19 cellular contexts compared by ENCODE assay signal in the genomic region with DNA sequence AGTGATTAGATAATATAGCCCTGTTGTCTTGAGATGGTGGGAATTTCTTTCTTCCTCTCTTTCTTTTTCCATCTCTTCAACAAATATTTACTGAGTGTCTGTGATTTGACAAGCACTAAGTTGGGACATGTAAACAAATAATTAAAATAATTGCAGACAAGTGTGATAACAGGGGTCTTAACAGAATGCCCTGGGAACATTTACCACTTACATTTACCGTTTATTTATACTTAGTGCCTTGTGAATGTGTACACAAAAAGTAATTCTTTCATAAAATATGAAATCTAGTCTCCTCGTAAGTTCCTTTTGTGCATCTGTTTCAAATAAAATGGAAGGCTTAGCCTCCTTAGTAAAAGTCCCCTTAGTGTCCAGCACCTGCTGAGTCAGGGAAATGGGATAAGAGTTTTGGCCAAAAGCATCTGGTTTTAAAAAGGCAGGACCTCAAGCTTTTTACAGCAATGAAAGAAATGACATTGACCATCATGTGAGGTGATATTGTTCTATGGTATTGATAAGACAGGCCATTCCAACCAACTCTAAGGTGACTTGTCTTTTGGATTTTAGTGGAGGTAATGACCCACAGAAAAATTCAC.
A peak's percentile ranks its signal among the peaks of the same experiment; 100 is the strongest.
DNase-seq lines count a peak whose midpoint lies in the region; ATAC-seq, FAIRE-seq and TF ChIP-seq lines count a peak whose summit lies in the region.
"Had no signal": no experiment of that assay in that cellular context is flagged by ENCODE, and none has a peak within 500 bp of the region (broad histone marks: within the 10 kb centered on the region; RNA-seq: fewer than 3 reads in every experiment).

No MANE protein-coding gene starts in this region.

- no TSS peak for BruUV-seq in OCI-LY7 (replicated peaks; lab: Mats Ljungman, UMichigan)

- H3K27me3 ChIP-seq in neuronal stem cell (ENCODE audit: control insufficient read depth in 3 of 3, insufficient read depth in 3 of 3, low read depth in 1 of 3, low read length in 3 of 3) = no peaks in the 10 kb centered on the region

- H4K8ac ChIP-seq in neuronal stem cell (ENCODE audit: low read depth, low read length) = no peak overlapping the region

- CTCF ChIA-PET in A549 (lab: Yijun Ruan, JAX) = no interaction called here
- CTCF ChIA-PET in OCI-LY7 (lab: Charles Lee; ENCODE audit: unreplicated experiment) = no interaction called here

- no peaks in the 10 kb centered on the region for H3K4me1 ChIP-seq in A549
- no peaks in the 10 kb centered on the region for H3K4me1 ChIP-seq in OCI-LY7 (ENCODE audit: insufficient read depth, low read length, poor library complexity, severe bottlenecking)
- H3K4me1 ChIP-seq in neuronal stem cell (ENCODE audit: control insufficient read depth in 2 of 2, insufficient read depth in 1 of 2, low read depth in 1 of 2, low read length in 2 of 2) = no peaks in the 10 kb centered on the region

- H3K14ac ChIP-seq in neuronal stem cell (ENCODE audit: low read length) = no peak overlapping the region

- no peak overlapping the region for H3K4ac ChIP-seq in neuronal stem cell (ENCODE audit: low read length)

- no peak overlapping the region for H4K91ac ChIP-seq in neuronal stem cell (ENCODE audit: low read depth, low read length, poor library complexity)

- H3K9me2 ChIP-seq in OCI-LY7 (ENCODE audit: insufficient read depth, low read length) = no peaks in the 10 kb centered on the region

- H2AK5ac ChIP-seq in neuronal stem cell (ENCODE audit: low read depth, low read length) = no peak overlapping the region

- H3K27me3 Mint-ChIP-seq in endothelial cell (ENCODE audit: unreplicated experiment) = no peaks in the 10 kb centered on the region
- no peaks in the 10 kb centered on the region for H3K27me3 Mint-ChIP-seq in effector memory CD8-positive, alpha-beta T cell
- H3K27me3 Mint-ChIP-seq: CD4-positive, alpha-beta memory T cell had no signal

- H3K4me2 ChIP-seq in A549 (no peak overlapping the region), OCI-LY7 (ENCODE audit: low read length) (no peak overlapping the region), neuronal stem cell (ENCODE audit: insufficient read depth, low read length, poor library complexity, severe bottlenecking) (no peak overlapping the region)
- H3K4me2 ChIP-seq: GM23338 had no signal

- no peak overlapping the region for H3K18ac ChIP-seq in neuronal stem cell (ENCODE audit: low read length)

- WGBS in A549 (ENCODE audit: missing lambda C conversion rate) = 29% methylated on average over 2 of the region's 2 CpGs
- no CpG with 5 or more reads among the region's 2 CpGs for WGBS in neuronal stem cell (ENCODE audit: extremely low coverage in 2 of 2, insufficient read length in 2 of 2, insufficient replicate concordance in 1 of 2), 2 donors

- TF ChIP-seq EP300 in A549 (IDR thresholded peaks at IDR 0.05) = no peak

- H2BK120ac ChIP-seq in neuronal stem cell (ENCODE audit: low read depth, low read length) = no peak overlapping the region

- no peaks in the 10 kb centered on the region for H3K36me3 Mint-ChIP-seq in endothelial cell (ENCODE audit: low read depth, unreplicated experiment)
- no peaks in the 10 kb centered on the region for H3K36me3 Mint-ChIP-seq in effector memory CD8-positive, alpha-beta T cell (ENCODE audit: insufficient read depth)

- POLR2A ChIA-PET in A549 (lab: Yijun Ruan, JAX) = no interaction called here
- POLR2A ChIA-PET in OCI-LY7 (lab: Charles Lee) = no interaction called here

- no peak for TF ChIP-seq POLR2A in A549 (IDR thresholded peaks at IDR 0.05; ENCODE audit: low read length)

- peak overlapping the region; percentile 43; the same call in 1 of the 2 replicates for H2AFZ ChIP-seq in OCI-LY7 (ENCODE audit: low read length)
- no peak overlapping the region for H2AFZ ChIP-seq in neuronal stem cell (ENCODE audit: low read length)
- H2AFZ ChIP-seq: GM23338 had no signal

- no peaks in the 10 kb centered on the region for H3K79me2 ChIP-seq in OCI-LY7 (ENCODE audit: insufficient read depth, low read depth, low read length)

- peaks cover 5% of the 10 kb centered on the region; the same call in 2 of the 3 replicates for H3K9me3 ChIP-seq in A549
- no peaks in the 10 kb centered on the region for H3K9me3 ChIP-seq in OCI-LY7 (ENCODE audit: low read length)
- H3K9me3 ChIP-seq in neuronal stem cell (replicated peaks in 1 of 2; ENCODE audit: control insufficient read depth in 2 of 2, insufficient read depth in 1 of 2, low read depth in 1 of 2, low read length in 2 of 2) = no peaks in the 10 kb centered on the region

- H3K9me3 Mint-ChIP-seq in endothelial cell (ENCODE audit: unreplicated experiment) = no peaks in the 10 kb centered on the region
- H3K9me3 Mint-ChIP-seq in effector memory CD8-positive, alpha-beta T cell = no peaks in the 10 kb centered on the region
- H3K9me3 Mint-ChIP-seq: GM23338, H9 had no signal

- H3K9ac ChIP-seq in neuronal stem cell (ENCODE audit: low read depth, low read length, poor library complexity) = no peak overlapping the region

- H4K20me1 ChIP-seq in OCI-LY7 (ENCODE audit: insufficient read depth, low read length) = no peaks in the 10 kb centered on the region

- H3K4me3 ChIP-seq in A549 (no peak overlapping the region), OCI-LY7 (ENCODE audit: low read depth, low read length, poor library complexity, severe bottlenecking) (no peak overlapping the region), fibroblast of villous mesenchyme (ENCODE audit: low read depth, low read length) (no peak overlapping the region), neuronal stem cell (ENCODE audit: low read length in 2 of 2) (no peak overlapping the region)
- H3K4me3 ChIP-seq: GM23338 had no signal

- ATAC-seq in A549 = no peak
- ATAC-seq in effector memory CD8-positive, alpha-beta T cell (replicated peaks) = no peak
- ATAC-seq: GM23338, HCT116 had no signal

- FAIRE-seq in A549 (lab: Jason Lieb, UNC) = no peak
- FAIRE-seq: GM12891, GM18507 had no signal

- no peaks in the 10 kb centered on the region for H3K79me1 ChIP-seq in neuronal stem cell (ENCODE audit: low read depth, low read length)

- H2BK5ac ChIP-seq in neuronal stem cell (ENCODE audit: low read length) = no peak overlapping the region

- no peak overlapping the region for H3K27ac Mint-ChIP-seq in endothelial cell (ENCODE audit: unreplicated experiment)
- no peak overlapping the region for H3K27ac Mint-ChIP-seq in effector memory CD8-positive, alpha-beta T cell
- H3K27ac Mint-ChIP-seq: GM23338, H9 had no signal

- H3K4me1 Mint-ChIP-seq in endothelial cell (ENCODE audit: unreplicated experiment) = no peaks in the 10 kb centered on the region
- peaks cover 0 to 2% of the 10 kb centered on the region in 2 donors for H3K4me1 Mint-ChIP-seq in effector memory CD8-positive, alpha-beta T cell (ENCODE audit: low read depth in 2 of 2)
- H3K4me1 Mint-ChIP-seq: CD4-positive, alpha-beta memory T cell had no signal

- intact Hi-C loops in OCI-LY7 (cut with micrococcal nuclease; ENCODE audit: unreplicated experiment) = no loop called here

- TF ChIP-seq CTCF in A549 (IDR thresholded peaks at IDR 0.05) (no peak), OCI-LY7 (conservative IDR thresholded peaks at IDR 0.05; ENCODE audit: low read length) (no peak), fibroblast of villous mesenchyme (IDR thresholded peaks at IDR 0.05; ENCODE audit: insufficient read depth, low read depth, low read length) (no peak), endothelial cell (IDR thresholded peaks at IDR 0.05; ENCODE audit: unreplicated experiment) (no peak)

- TF ChIP-seq RAD21 in A549 (conservative IDR thresholded peaks at IDR 0.05 in 1 of 2, IDR thresholded peaks at IDR 0.05 in 1 of 2) = no peak

- H3K23ac ChIP-seq in neuronal stem cell (ENCODE audit: low read depth, low read length, poor library complexity) = no peak overlapping the region

- no peak overlapping the region for H2BK12ac ChIP-seq in neuronal stem cell (ENCODE audit: low read length)

- H2BK15ac ChIP-seq in neuronal stem cell (ENCODE audit: low read length) = no peak overlapping the region

- no peaks in the 10 kb centered on the region for H3K36me3 ChIP-seq in OCI-LY7 (ENCODE audit: insufficient read depth, low read length)
- no peaks in the 10 kb centered on the region for H3K36me3 ChIP-seq in neuronal stem cell (replicated peaks in 1 of 2; ENCODE audit: control insufficient read depth in 2 of 2, insufficient read depth in 2 of 2, low read length in 2 of 2)

- no peak overlapping the region for H3K4me3 Mint-ChIP-seq in endothelial cell (ENCODE audit: unreplicated experiment)
- H3K4me3 Mint-ChIP-seq in effector memory CD8-positive, alpha-beta T cell = no peak overlapping the region
- H3K4me3 Mint-ChIP-seq: CD4-positive, alpha-beta memory T cell; GM23338; H9 had no signal

- DNase-seq in A549 (ENCODE audit: low read depth in 1 of 2, low spot score in 1 of 2) = no peak
- no peak for DNase-seq in OCI-LY7 (ENCODE audit: low spot score)
- DNase-seq in fibroblast of villous mesenchyme (ENCODE audit: low read depth) = peak; percentile 16
- no peak for DNase-seq in endothelial cell (ENCODE audit: low spot score)
- DNase-seq in effector memory CD8-positive, alpha-beta T cell = no peak
- DNase-seq in neuronal stem cell (ENCODE audit: low spot score) = no peak
- DNase-seq: 8988T; C1 segment of cervical spinal cord; Calu3; CD4-positive, alpha-beta memory T cell; COR-L47; DMS53; DMS79 treated with DMSO at 0.1 percent for 48 hours; GF-D8; H9 had no signal

- H3K27ac ChIP-seq in A549 = no peak overlapping the region
- H3K27ac ChIP-seq in OCI-LY7 (ENCODE audit: low read depth, low read length, poor library complexity, severe bottlenecking) = no peak overlapping the region
- H3K27ac ChIP-seq in neuronal stem cell (replicated peaks; ENCODE audit: low read length) = no peak overlapping the region

TF ChIP-seq in A549, 52 proteins besides CTCF, POLR2A, EP300 and RAD21:
- TF ChIP-seq MAFK (IDR thresholded peaks at IDR 0.05; ENCODE audit: partially characterized antibody) (peak; percentile 57), CHD4 (IDR thresholded peaks at IDR 0.05; ENCODE audit: borderline replicate concordance) (no peak)
TF ChIP-seq in A549: peak in this region for 1.
